Comparison of ENCODE assay signal across 8 cellular contexts in genomic region chr12:100142851-100143559, GRCh38. TPM values are rescaled to one million over a fixed set of nuclear protein-coding genes. Genes with fewer than 3 reads are reported as not detected.
DNase-seq lines count a peak whose midpoint lies in the region; ATAC-seq, FAIRE-seq and TF ChIP-seq lines count a peak whose summit lies in the region.

TSS of gene BLTP3B (minus strand) at chr12:100142874. CDS start at chr12:100142635, 239 bp downstream.

- peak within 1 kb of the TSS; percentile 93 to 96 for H3K27ac ChIP-seq in kidney (ENCODE audit: low read depth in 2 of 2, low read length in 2 of 2)

- H3K36me3 Mint-ChIP-seq in central memory CD8-positive, alpha-beta T cell (ENCODE audit: insufficient read depth), result peaks cover 5% of the 10 kb centered on the region

- peaks cover under 1 to 7% of the 10 kb centered on the region in 2 donors for H3K4me1 ChIP-seq in kidney (ENCODE audit: control insufficient read depth in 1 of 2, insufficient read depth in 1 of 2, low read depth in 1 of 2, low read length in 2 of 2)

- H3K27me3 Mint-ChIP-seq in central memory CD8-positive, alpha-beta T cell, result no peaks in the 10 kb centered on the region

- no peak for TF ChIP-seq CTCF in kidney (IDR thresholded peaks at IDR 0.05; ENCODE audit: borderline replicate concordance, extremely low read depth, insufficient read depth)

- peaks cover 35% of the 10 kb centered on the region for H3K4me1 Mint-ChIP-seq in central memory CD8-positive, alpha-beta T cell

- H3K9ac ChIP-seq in kidney (ENCODE audit: low read length in 2 of 2), result peak within 1 kb of the TSS; percentile 76 to 92

- no peaks in the 10 kb centered on the region for H3K36me3 ChIP-seq in kidney (ENCODE audit: control insufficient read depth in 1 of 2, insufficient read depth in 2 of 2, low read length in 2 of 2)

- ATAC-seq in GM19043 (IDR thresholded peaks at IDR 0.05; ENCODE audit: low read depth, unreplicated experiment) (peak; percentile 70), HG03342 (IDR thresholded peaks at IDR 0.05; ENCODE audit: unreplicated experiment) (peak; percentile 66)
- ATAC-seq in central memory CD8-positive, alpha-beta T cell (replicated peaks; ENCODE audit: extremely low read depth, poor library complexity, severe bottlenecking), result peak; percentile 97

- H3K27ac Mint-ChIP-seq in central memory CD8-positive, alpha-beta T cell (ENCODE audit: low read depth), result peak within 1 kb of the TSS; percentile 90

- FAIRE-seq in kidney (lab: Jason Lieb, UNC), result no peak

- peak within 1 kb of the TSS; percentile 84 for H3K4me3 ChIP-seq in kidney (ENCODE audit: low read length in 2 of 2)

- H3K9me3 ChIP-seq in kidney (ENCODE audit: control insufficient read depth in 1 of 2, low read length in 2 of 2), result no peaks in the 10 kb centered on the region

- no peaks in the 10 kb centered on the region for H3K9me3 Mint-ChIP-seq in central memory CD8-positive, alpha-beta T cell

- DNase-seq in AG08395 (ENCODE audit: low spot score), result peak; percentile 92
- peak; percentile 78 for DNase-seq in NCI-H446 treated with DMSO at 0.1 percent for 48 hours (lab: John Stamatoyannopoulos, UW)
- DNase-seq in activated CD4-positive, CD25-positive, alpha-beta regulatory T cell treated with anti-CD3 and anti-CD28 coated beads, Interleukin-2, amount 50 U/mL, for 72 hours, result peak; percentile 87
- DNase-seq in central memory CD8-positive, alpha-beta T cell (ENCODE audit: low spot score in 2 of 2), result peak; percentile 73 to 76
- peak; percentile 97 for DNase-seq in kidney
- peak; percentile 83 to 94 for DNase-seq in stimulated activated CD4-positive, alpha-beta T cell treated with anti-CD3 and anti-CD28 coated beads, Interleukin-15, amount 100 ng/mL, for 1 hour (ENCODE audit: low read depth in 1 of 2, low spot score in 1 of 2)

- intact Hi-C loops in kidney (cut with DNase I), result no loop called here

- H3K4me3 Mint-ChIP-seq in central memory CD8-positive, alpha-beta T cell, result peak within 1 kb of the TSS; percentile 76

RNA-seq across cellular contexts. Expression of gene BLTP3B, which starts in this region (rescaled TPM):
- 18.3 TPM for total RNA-seq in kidney
- 9.3 TPM for polyA plus RNA-seq in kidney (ENCODE audit: insufficient read depth, low read depth, low replicate concordance)

Comparison
In these comparisons a context has a peak if more than half of its experiments do, and no peak if none do; other contexts are left out.
1. Peak in every context shown above with its lines: DNase-seq, ATAC-seq, H3K4me3 ChIP-seq and H3K27ac ChIP-seq.